ENCODE assay signal across 24 cellular contexts in the genomic region with DNA sequence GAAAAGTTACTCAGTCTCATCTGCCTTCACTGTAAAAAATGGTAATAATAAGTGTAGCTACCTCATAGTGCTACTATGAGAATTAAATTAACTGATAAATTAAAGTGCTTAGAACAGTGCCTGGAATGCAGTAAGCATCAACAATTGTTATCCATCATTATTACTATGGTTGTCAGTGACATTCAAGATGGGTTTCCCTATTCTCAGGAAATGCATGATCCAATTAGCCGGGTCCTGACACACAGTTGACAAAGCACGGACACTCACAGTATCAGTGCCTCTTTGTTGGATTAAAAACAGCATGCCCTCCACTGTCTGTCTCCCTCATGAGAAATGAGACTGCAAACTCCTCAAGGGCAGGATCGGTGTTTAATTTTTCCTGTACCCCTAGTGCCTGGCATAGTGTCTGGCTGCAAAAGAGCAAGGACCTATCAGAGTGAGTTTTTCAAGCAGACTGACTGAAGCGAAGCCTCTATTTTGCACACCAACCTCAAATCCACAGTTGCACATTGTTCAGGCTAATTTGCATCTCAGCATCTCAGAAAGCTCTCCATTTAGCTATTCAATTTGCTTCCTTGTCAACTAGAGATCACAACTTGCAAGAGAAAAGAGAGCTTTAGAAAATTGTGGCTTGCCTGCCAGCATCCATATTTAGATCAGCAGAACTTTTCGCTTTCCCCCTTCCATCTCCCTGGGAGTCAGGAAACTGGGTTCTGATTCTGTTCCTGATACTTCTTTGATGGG.
DNase-seq lines count a peak whose midpoint lies in the region; ATAC-seq and TF ChIP-seq lines count a peak whose summit lies in the region.
"Had no signal": no experiment of that assay in that cellular context is flagged by ENCODE, and none has a peak within 500 bp of the region (broad histone marks: within the 10 kb centered on the region; RNA-seq: fewer than 3 reads in every experiment).

No MANE protein-coding gene starts in this region.

- CTCF ChIA-PET in CD4-positive, alpha-beta memory T cell (lab: Charles Lee; ENCODE audit: partially characterized antibody), result no interaction called here

- no peaks in the 10 kb centered on the region for H3K36me3 Mint-ChIP-seq in brain
- no peaks in the 10 kb centered on the region for H3K36me3 Mint-ChIP-seq in T-helper 17 cell (ENCODE audit: low read depth)
- H3K36me3 Mint-ChIP-seq in CD4-positive, alpha-beta memory T cell, result no peaks in the 10 kb centered on the region
- H3K36me3 Mint-ChIP-seq: CD14-positive monocyte had no signal

- H3K4me3 ChIP-seq in CD4-positive, alpha-beta memory T cell (ENCODE audit: low read length in 2 of 2), result no peak overlapping the region
- H3K4me3 ChIP-seq: Peyer's patch, SJCRH30 had no signal

- DNase-seq in NCI-H82 (lab: John Stamatoyannopoulos, UW), result peak; percentile 25
- DNase-seq in NCI-H82 treated with DMSO at 0.1 percent for 48 hours (lab: John Stamatoyannopoulos, UW; ENCODE audit: unreplicated experiment), result no peak
- DNase-seq in midbrain (lab: John Stamatoyannopoulos, UW), result peak; percentile 19
- DNase-seq in T-helper 17 cell, result no peak
- DNase-seq in CD4-positive, alpha-beta memory T cell, result no peak
- no peak for DNase-seq in stimulated activated CD4-positive, alpha-beta T cell treated with anti-CD3 and anti-CD28 coated beads, Interleukin-4, amount 100 ng/mL, for 24 hours
- DNase-seq: 8988T, AML-193, DMS53, GDM1, H7, HFFc6, KG1, NCI-H1092, NCI-H1436, NCI-H187 treated with DMSO at 0.1 percent for 48 hours, NCI-H2107, NCI-H748 treated with DMSO at 0.1 percent for 48 hours, Peyer's patch, SJCRH30 had no signal

- H3K9me3 Mint-ChIP-seq in brain, result no peaks in the 10 kb centered on the region
- H3K9me3 Mint-ChIP-seq in CD4-positive, alpha-beta memory T cell, result peaks cover 0 to 7% (median under 1%) of the 10 kb centered on the region in 8 donors
- H3K9me3 Mint-ChIP-seq: HFFc6 had no signal

- no peak overlapping the region for H3K27ac ChIP-seq in CD4-positive, alpha-beta memory T cell (ENCODE audit: low read depth, low read length)
- H3K27ac ChIP-seq: HL-60, Peyer's patch, SJCRH30 had no signal

- POLR2A ChIA-PET in CD4-positive, alpha-beta memory T cell (lab: Charles Lee; ENCODE audit: partially characterized antibody), result no interaction called here

- no peaks in the 10 kb centered on the region for H3K4me1 ChIP-seq in CD4-positive, alpha-beta memory T cell (ENCODE audit: insufficient read depth, low read length)
- H3K4me1 ChIP-seq: Peyer's patch, SJCRH30 had no signal

- TF ChIP-seq CTCF in brain (conservative IDR thresholded peaks at IDR 0.05), result no peak

- intact Hi-C loops in CD4-positive, alpha-beta memory T cell (cut with micrococcal nuclease), result no loop called here

- peaks cover 3% of the 10 kb centered on the region for H3K27me3 Mint-ChIP-seq in brain
- no peaks in the 10 kb centered on the region for H3K27me3 Mint-ChIP-seq in T-helper 17 cell
- H3K27me3 Mint-ChIP-seq in CD4-positive, alpha-beta memory T cell, result peaks cover 0 to 1% of the 10 kb centered on the region in 2 donors

- no peaks in the 10 kb centered on the region for H3K36me3 ChIP-seq in CD4-positive, alpha-beta memory T cell (ENCODE audit: insufficient read depth, low read length)
- H3K36me3 ChIP-seq: Peyer's patch, SJCRH30 had no signal

- H3K4me1 Mint-ChIP-seq in brain (peaks cover 48% of the 10 kb centered on the region), T-helper 17 cell (no peaks in the 10 kb centered on the region)
- no peaks in the 10 kb centered on the region for H3K4me1 Mint-ChIP-seq in CD4-positive, alpha-beta memory T cell
- H3K4me1 Mint-ChIP-seq: CD14-positive monocyte had no signal

- H3K27me3 ChIP-seq in CD4-positive, alpha-beta memory T cell (ENCODE audit: insufficient read depth, low read length), result no peaks in the 10 kb centered on the region
- H3K27me3 ChIP-seq: Peyer's patch had no signal

- no peak for ATAC-seq in GM18907 (IDR thresholded peaks at IDR 0.05; ENCODE audit: unreplicated experiment)
- ATAC-seq in T-helper 17 cell, result no peak

- H3K9me3 ChIP-seq in T-helper 17 cell (ENCODE audit: control insufficient read depth, low read length, poor library complexity, severe bottlenecking), result no peaks in the 10 kb centered on the region
- H3K9me3 ChIP-seq in CD4-positive, alpha-beta memory T cell (ENCODE audit: control insufficient read depth in 1 of 2, low read length in 2 of 2), result no peaks in the 10 kb centered on the region
- H3K9me3 ChIP-seq: Peyer's patch, SJCRH30 had no signal

- H3K4me3 Mint-ChIP-seq in brain (peak overlapping the region in 1 of 5 experiments; percentile 8), T-helper 17 cell (no peak overlapping the region)
- H3K4me3 Mint-ChIP-seq in CD4-positive, alpha-beta memory T cell, result no peak overlapping the region
- H3K4me3 Mint-ChIP-seq: CD14-positive monocyte, HFFc6 had no signal

- peak overlapping the region in 3 of 5 experiments; percentile 78 to 81 (median 80) for H3K27ac Mint-ChIP-seq in brain
- H3K27ac Mint-ChIP-seq in T-helper 17 cell, result no peak overlapping the region
- no peak overlapping the region for H3K27ac Mint-ChIP-seq in CD4-positive, alpha-beta memory T cell
- H3K27ac Mint-ChIP-seq: CD14-positive monocyte, HFFc6 had no signal

Comparison
In these comparisons a context has a peak if more than half of its experiments do, and no peak if none do; other contexts are left out.
1. DNase-seq: peak in NCI-H82 (single experiment) and midbrain (single experiment); none in NCI-H82 treated with DMSO at 0.1 percent for 48 hours (single experiment), T-helper 17 cell (0 of 3), CD4-positive, alpha-beta memory T cell (0 of 5) and stimulated activated CD4-positive, alpha-beta T cell treated with anti-CD3 and anti-CD28 coated beads, Interleukin-4, amount 100 ng/mL, for 24 hours (single experiment).
2. H3K27ac Mint-ChIP-seq: peak in brain (3 of 5); none in T-helper 17 cell (single experiment) and CD4-positive, alpha-beta memory T cell (0 of 7).